Comparison of ENCODE assay signal across 8 cellular contexts in the genomic region with DNA sequence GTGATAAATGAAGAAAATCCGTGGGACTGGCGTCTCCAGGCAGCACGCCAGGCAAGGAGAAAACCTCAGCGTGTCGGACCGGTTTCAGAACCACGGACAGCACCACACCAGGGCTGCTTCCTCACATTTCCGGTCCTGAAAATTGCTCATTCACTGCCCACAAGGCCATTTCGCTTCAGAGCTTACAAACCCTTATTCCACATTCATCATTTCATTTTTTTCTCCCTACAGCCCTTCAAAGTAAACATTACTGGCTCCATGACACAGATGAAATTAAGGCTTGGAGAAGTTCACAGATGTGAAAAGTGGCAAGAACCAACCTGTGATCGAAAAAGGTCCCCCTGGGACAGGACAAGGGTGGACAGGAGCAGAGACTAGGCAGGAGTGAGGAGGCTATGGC. TPM values are rescaled to one million over a fixed set of nuclear protein-coding genes. Genes with fewer than 3 reads are reported as not detected.
A peak's percentile ranks its signal among the peaks of the same experiment; 100 is the strongest.
DNase-seq lines count a peak whose midpoint lies in the region; ATAC-seq and TF ChIP-seq lines count a peak whose summit lies in the region.

No MANE protein-coding gene starts in this region.

- no peak for ATAC-seq in GM18505 (IDR thresholded peaks at IDR 0.05; ENCODE audit: unreplicated experiment)

- no peak for TF ChIP-seq RAD21 in neural cell (conservative IDR thresholded peaks at IDR 0.05)

- no peak overlapping the region for H3K27ac ChIP-seq in neural cell (ENCODE audit: low read length)

- H3K9me3 ChIP-seq in neural cell (ENCODE audit: low read length), result no peaks in the 10 kb centered on the region

- TF ChIP-seq POLR2A in GM18505 (IDR thresholded peaks at IDR 0.05; ENCODE audit: borderline replicate concordance, extremely low read depth, insufficient read depth, insufficient read length), result no peak

- no peak overlapping the region for H3K4me3 ChIP-seq in neural cell (ENCODE audit: low read length)

- H3K36me3 ChIP-seq in neural cell (ENCODE audit: insufficient read depth, low read length), result no peaks in the 10 kb centered on the region

- no peak overlapping the region for H2AFZ ChIP-seq in neural cell (ENCODE audit: low read depth, low read length)

- no peak for TF ChIP-seq EP300 in neural cell (conservative IDR thresholded peaks at IDR 0.05; ENCODE audit: poor library complexity, severe bottlenecking)

- peaks cover 25% of the 10 kb centered on the region for H3K79me2 ChIP-seq in neural cell (replicated peaks; ENCODE audit: insufficient read depth, low read length)

- no peaks in the 10 kb centered on the region for H3K9me2 ChIP-seq in neural cell (ENCODE audit: insufficient read depth, low read length)

- H3F3A ChIP-seq in neural cell (ENCODE audit: insufficient read depth, low read length, poor library complexity, severe bottlenecking), result no peaks in the 10 kb centered on the region

- no peak overlapping the region for H3K9ac ChIP-seq in neural cell (ENCODE audit: low read length)

- TF ChIP-seq CTCF in AG09319 (IDR thresholded peaks at IDR 0.05; ENCODE audit: low read depth, low read length) (no peak), neural cell (IDR thresholded peaks at IDR 0.05; ENCODE audit: poor library complexity, severe bottlenecking) (no peak)

- peaks cover 18% of the 10 kb centered on the region for H3K27me3 ChIP-seq in neural cell (ENCODE audit: insufficient read depth, low read depth, low read length)

- peak; percentile 57 for DNase-seq in AG09319 (ENCODE audit: extremely low read depth, low read depth)
- peak; percentile 77 for DNase-seq in HuH-7 (ENCODE audit: low spot score)
- DNase-seq in activated CD4-positive, alpha-beta T cell treated with anti-CD3 and anti-CD28 coated beads for 4 hours, result peak; percentile 24 to 35
- DNase-seq in epidermal melanocyte (ENCODE audit: insufficient read length, low spot score), result peak; percentile 78
- no peak for DNase-seq in NCI-H2029 treated with DMSO at 0.1 percent for 48 hours (lab: John Stamatoyannopoulos, UW)
- no peak for DNase-seq in NCI-H1930 (lab: John Stamatoyannopoulos, UW)

- H4K20me1 ChIP-seq in neural cell (ENCODE audit: insufficient read depth), result no peaks in the 10 kb centered on the region

- no peak overlapping the region for H3K4me2 ChIP-seq in neural cell (ENCODE audit: low read length)

TF ChIP-seq in neural cell, 6 proteins besides CTCF, POLR2A, EP300 and RAD21:
- no peak for TF ChIP-seq POLR2AphosphoS5 (IDR thresholded peaks at IDR 0.05)
- TF ChIP-seq, protein P1, sequence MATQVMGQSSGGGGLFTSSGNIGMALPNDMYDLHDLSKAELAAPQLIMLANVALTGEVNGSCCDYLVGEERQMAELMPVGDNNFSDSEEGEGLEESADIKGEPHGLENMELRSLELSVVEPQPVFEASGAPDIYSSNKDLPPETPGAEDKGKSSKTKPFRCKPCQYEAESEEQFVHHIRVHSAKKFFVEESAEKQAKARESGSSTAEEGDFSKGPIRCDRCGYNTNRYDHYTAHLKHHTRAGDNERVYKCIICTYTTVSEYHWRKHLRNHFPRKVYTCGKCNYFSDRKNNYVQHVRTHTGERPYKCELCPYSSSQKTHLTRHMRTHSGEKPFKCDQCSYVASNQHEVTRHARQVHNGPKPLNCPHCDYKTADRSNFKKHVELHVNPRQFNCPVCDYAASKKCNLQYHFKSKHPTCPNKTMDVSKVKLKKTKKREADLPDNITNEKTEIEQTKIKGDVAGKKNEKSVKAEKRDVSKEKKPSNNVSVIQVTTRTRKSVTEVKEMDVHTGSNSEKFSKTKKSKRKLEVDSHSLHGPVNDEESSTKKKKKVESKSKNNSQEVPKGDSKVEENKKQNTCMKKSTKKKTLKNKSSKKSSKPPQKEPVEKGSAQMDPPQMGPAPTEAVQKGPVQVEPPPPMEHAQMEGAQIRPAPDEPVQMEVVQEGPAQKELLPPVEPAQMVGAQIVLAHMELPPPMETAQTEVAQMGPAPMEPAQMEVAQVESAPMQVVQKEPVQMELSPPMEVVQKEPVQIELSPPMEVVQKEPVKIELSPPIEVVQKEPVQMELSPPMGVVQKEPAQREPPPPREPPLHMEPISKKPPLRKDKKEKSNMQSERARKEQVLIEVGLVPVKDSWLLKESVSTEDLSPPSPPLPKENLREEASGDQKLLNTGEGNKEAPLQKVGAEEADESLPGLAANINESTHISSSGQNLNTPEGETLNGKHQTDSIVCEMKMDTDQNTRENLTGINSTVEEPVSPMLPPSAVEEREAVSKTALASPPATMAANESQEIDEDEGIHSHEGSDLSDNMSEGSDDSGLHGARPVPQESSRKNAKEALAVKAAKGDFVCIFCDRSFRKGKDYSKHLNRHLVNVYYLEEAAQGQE (IDR thresholded peaks at IDR 0.05; ENCODE audit: borderline replicate concordance), result peak; percentile 72

RNA-seq across cellular contexts. Expression of gene GPRIN1, which starts 1.5 kb away (rescaled TPM):
- polyA plus RNA-seq in neural cell, result 32.3 and 42.8 TPM in 2 replicates
- polyA minus RNA-seq in neural cell, result 87.6 and 94.2 TPM in 2 replicates

RNA-seq across cellular contexts. Expression of gene SNCB, which starts 18.9 kb away (rescaled TPM):
- polyA plus RNA-seq in neural cell, result 10.1 and 12.5 TPM in 2 replicates
- 7.3 and 8.1 TPM in 2 replicates for polyA minus RNA-seq in neural cell

RNA-seq across cellular contexts. Expression of gene EIF4E1B, which starts 19.0 kb away (rescaled TPM):
- 0.82 TPM in 1 of 2 replicates, not detected in the other for polyA plus RNA-seq in neural cell
- polyA minus RNA-seq in neural cell, result 1.5 TPM in 1 of 2 replicates, not detected in the other

RNA-seq across cellular contexts. Expression of gene TSPAN17, which starts 35.8 kb away (rescaled TPM):
- polyA plus RNA-seq in neural cell, result 66.1 and 66.4 TPM in 2 replicates
- polyA minus RNA-seq in neural cell, result 48.5 and 48.7 TPM in 2 replicates

Comparison
In these comparisons a context has a peak if more than half of its experiments do, and no peak if none do; other contexts are left out.
1. DNase-seq: peak in AG09319 (single experiment), HuH-7 (single experiment), activated CD4-positive, alpha-beta T cell treated with anti-CD3 and anti-CD28 coated beads for 4 hours (2 of 2) and epidermal melanocyte (single experiment); none in NCI-H2029 treated with DMSO at 0.1 percent for 48 hours (single experiment) and NCI-H1930 (0 of 2).